22 cellular contexts compared by ENCODE assay signal in genomic region chr3:135017494-135017893, GRCh38.
DNase-seq lines count a peak whose midpoint lies in the region; ATAC-seq and TF ChIP-seq lines count a peak whose summit lies in the region.
"Had no signal": no experiment of that assay in that cellular context is flagged by ENCODE, and none has a peak within 500 bp of the region (broad histone marks: within the 10 kb centered on the region; RNA-seq: fewer than 3 reads in every experiment).

No MANE protein-coding gene starts in this region.

- no peak overlapping the region for H3K27ac ChIP-seq in left lung
- H3K27ac ChIP-seq: esophagus squamous epithelium, gastroesophageal sphincter, right atrium auricular region had no signal

- H3K27me3 ChIP-seq in left lung, result no peaks in the 10 kb centered on the region
- H3K27me3 ChIP-seq: esophagus squamous epithelium, gastroesophageal sphincter, right atrium auricular region had no signal

- no peak for TF ChIP-seq CTCF in left lung (IDR thresholded peaks at IDR 0.05)

- H3K36me3 ChIP-seq in left lung, result no peaks in the 10 kb centered on the region
- H3K36me3 ChIP-seq: esophagus squamous epithelium, gastroesophageal sphincter, HAP-1, right atrium auricular region had no signal

- intact Hi-C loops in left lung (cut with DNase I), result no loop called here

- peak; percentile 95 for ATAC-seq in left lung
- ATAC-seq in GM21367 (IDR thresholded peaks at IDR 0.05; ENCODE audit: unreplicated experiment), result no peak
- ATAC-seq: gastroesophageal sphincter, T-cell had no signal

- H3K4me1 ChIP-seq in left lung, result no peaks in the 10 kb centered on the region
- H3K4me1 ChIP-seq: esophagus squamous epithelium, gastroesophageal sphincter, HAP-1, right atrium auricular region had no signal

- H3K9me3 ChIP-seq in left lung, result no peaks in the 10 kb centered on the region
- H3K9me3 ChIP-seq: esophagus squamous epithelium, gastroesophageal sphincter, HAP-1, right atrium auricular region had no signal

- DNase-seq in DMS153 (lab: John Stamatoyannopoulos, UW) (peak; percentile 84), NCI-H1105 treated with DMSO at 0.1 percent for 48 hours (lab: John Stamatoyannopoulos, UW) (peak; percentile 89), NCI-H345 (lab: John Stamatoyannopoulos, UW) (peak; percentile 80), left lung (peak in 1 of 2 donors; percentile 48), Ammon's horn (ENCODE audit: low spot score) (no peak)
- DNase-seq in stimulated activated CD4-positive, alpha-beta T cell treated with anti-CD3 and anti-CD28 coated beads, Interleukin-12 subunit alpha, Interleukin-12 subunit beta, amount 100 ng/mL, for 4 hours, result no peak
- DNase-seq: activated CD4-positive, alpha-beta T cell treated with anti-CD3 and anti-CD28 coated beads for 4 hours; DMS 273 treated with DMSO at 0.1 percent for 48 hours; effector CD8-positive, alpha-beta T cell; esophagus squamous epithelium; Kasumi-1; kidney; NCI-H1694 treated with DMSO at 0.1 percent for 48 hours; NCI-H526 treated with DMSO at 0.1 percent for 48 hours; SIG-M5; stimulated activated CD8-positive, alpha-beta memory T cell treated with anti-CD3 and anti-CD28 coated beads, Interleukin-4, amount 100 ng/mL, for 48 hours; substantia nigra; T-cell had no signal

- H3K4me3 ChIP-seq in left lung, result no peak overlapping the region
- H3K4me3 ChIP-seq: esophagus squamous epithelium, gastroesophageal sphincter, HAP-1, right atrium auricular region had no signal

Comparison
In these comparisons a context has a peak if more than half of its experiments do, and no peak if none do; other contexts are left out.
1. DNase-seq: peak in DMS153 (single experiment), NCI-H1105 treated with DMSO at 0.1 percent for 48 hours (single experiment) and NCI-H345 (single experiment); none in Ammon's horn (single experiment) and stimulated activated CD4-positive, alpha-beta T cell treated with anti-CD3 and anti-CD28 coated beads, Interleukin-12 subunit alpha, Interleukin-12 subunit beta, amount 100 ng/mL, for 4 hours (single experiment).